Comparison of ENCODE assay signal across 1 cellular context in the genomic region with DNA sequence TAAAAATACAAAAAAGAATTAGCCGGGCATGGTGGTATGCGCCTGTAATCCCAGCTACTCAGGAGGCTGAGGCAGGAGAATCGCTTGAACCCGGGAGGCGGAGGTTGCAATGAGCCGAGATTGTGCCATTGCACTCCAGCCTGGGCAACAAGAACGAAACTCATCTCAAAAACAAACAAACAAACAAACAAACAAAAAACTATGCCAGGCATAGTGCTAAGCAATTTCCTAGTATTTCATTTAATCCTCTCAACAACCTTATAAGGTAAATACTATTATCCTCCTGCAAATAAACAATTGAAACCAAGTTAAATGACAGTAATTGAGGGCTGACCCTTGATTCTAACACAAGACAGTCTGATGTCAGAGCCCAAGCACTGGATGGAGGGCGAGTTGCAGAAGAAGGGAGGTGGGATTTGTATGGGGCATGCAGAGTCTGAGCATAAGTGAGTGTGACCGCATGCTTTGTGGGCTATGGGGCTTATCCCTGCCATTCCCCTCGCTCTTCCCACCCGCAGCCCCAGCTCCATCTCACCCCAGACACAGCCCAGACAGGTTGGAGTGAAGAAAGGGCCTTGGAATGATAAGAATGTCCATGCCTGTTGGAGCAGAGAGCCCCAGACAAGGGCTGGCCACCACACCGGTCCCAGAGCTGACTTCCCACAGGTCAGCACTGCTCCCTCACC.
TF ChIP-seq lines count a peak whose summit lies in the region.

No MANE protein-coding gene starts in this region.

TF ChIP-seq in GM23338, 12 proteins besides CTCF, POLR2A, EP300 and RAD21 (continued from another document):
- TF ChIP-seq, protein P1, sequence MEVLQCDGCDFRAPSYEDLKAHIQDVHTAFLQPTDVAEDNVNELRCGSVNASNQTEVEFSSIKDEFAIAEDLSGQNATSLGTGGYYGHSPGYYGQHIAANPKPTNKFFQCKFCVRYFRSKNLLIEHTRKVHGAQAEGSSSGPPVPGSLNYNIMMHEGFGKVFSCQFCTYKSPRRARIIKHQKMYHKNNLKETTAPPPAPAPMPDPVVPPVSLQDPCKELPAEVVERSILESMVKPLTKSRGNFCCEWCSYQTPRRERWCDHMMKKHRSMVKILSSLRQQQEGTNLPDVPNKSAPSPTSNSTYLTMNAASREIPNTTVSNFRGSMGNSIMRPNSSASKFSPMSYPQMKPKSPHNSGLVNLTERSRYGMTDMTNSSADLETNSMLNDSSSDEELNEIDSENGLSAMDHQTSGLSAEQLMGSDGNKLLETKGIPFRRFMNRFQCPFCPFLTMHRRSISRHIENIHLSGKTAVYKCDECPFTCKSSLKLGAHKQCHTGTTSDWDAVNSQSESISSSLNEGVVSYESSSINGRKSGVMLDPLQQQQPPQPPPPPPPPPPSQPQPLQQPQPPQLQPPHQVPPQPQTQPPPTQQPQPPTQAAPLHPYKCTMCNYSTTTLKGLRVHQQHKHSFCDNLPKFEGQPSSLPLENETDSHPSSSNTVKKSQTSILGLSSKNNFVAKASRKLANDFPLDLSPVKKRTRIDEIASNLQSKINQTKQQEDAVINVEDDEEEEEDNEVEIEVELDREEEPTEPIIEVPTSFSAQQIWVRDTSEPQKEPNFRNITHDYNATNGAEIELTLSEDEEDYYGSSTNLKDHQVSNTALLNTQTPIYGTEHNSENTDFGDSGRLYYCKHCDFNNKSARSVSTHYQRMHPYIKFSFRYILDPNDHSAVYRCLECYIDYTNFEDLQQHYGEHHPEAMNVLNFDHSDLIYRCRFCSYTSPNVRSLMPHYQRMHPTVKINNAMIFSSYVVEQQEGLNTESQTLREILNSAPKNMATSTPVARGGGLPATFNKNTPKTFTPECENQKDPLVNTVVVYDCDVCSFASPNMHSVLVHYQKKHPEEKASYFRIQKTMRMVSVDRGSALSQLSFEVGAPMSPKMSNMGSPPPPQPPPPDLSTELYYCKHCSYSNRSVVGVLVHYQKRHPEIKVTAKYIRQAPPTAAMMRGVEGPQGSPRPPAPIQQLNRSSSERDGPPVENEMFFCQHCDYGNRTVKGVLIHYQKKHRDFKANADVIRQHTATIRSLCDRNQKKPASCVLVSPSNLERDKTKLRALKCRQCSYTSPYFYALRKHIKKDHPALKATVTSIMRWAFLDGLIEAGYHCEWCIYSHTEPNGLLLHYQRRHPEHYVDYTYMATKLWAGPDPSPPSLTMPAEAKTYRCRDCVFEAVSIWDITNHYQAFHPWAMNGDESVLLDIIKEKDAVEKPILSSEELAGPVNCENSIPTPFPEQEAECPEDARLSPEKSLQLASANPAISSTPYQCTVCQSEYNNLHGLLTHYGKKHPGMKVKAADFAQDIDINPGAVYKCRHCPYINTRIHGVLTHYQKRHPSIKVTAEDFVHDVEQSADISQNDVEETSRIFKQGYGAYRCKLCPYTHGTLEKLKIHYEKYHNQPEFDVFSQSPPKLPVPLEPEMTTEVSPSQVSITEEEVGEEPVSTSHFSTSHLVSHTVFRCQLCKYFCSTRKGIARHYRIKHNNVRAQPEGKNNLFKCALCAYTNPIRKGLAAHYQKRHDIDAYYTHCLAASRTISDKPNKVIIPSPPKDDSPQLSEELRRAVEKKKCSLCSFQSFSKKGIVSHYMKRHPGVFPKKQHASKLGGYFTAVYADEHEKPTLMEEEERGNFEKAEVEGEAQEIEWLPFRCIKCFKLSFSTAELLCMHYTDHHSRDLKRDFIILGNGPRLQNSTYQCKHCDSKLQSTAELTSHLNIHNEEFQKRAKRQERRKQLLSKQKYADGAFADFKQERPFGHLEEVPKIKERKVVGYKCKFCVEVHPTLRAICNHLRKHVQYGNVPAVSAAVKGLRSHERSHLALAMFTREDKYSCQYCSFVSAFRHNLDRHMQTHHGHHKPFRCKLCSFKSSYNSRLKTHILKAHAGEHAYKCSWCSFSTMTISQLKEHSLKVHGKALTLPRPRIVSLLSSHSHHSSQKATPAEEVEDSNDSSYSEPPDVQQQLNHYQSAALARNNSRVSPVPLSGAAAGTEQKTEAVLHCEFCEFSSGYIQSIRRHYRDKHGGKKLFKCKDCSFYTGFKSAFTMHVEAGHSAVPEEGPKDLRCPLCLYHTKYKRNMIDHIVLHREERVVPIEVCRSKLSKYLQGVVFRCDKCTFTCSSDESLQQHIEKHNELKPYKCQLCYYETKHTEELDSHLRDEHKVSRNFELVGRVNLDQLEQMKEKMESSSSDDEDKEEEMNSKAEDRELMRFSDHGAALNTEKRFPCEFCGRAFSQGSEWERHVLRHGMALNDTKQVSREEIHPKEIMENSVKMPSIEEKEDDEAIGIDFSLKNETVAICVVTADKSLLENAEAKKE (CRISPR knock-in tag; IDR thresholded peaks at IDR 0.05): peak; percentile 60; the same call in 1 of the 2 replicates
